Comparison of ENCODE assay signal across 9 cellular contexts in the genomic region with DNA sequence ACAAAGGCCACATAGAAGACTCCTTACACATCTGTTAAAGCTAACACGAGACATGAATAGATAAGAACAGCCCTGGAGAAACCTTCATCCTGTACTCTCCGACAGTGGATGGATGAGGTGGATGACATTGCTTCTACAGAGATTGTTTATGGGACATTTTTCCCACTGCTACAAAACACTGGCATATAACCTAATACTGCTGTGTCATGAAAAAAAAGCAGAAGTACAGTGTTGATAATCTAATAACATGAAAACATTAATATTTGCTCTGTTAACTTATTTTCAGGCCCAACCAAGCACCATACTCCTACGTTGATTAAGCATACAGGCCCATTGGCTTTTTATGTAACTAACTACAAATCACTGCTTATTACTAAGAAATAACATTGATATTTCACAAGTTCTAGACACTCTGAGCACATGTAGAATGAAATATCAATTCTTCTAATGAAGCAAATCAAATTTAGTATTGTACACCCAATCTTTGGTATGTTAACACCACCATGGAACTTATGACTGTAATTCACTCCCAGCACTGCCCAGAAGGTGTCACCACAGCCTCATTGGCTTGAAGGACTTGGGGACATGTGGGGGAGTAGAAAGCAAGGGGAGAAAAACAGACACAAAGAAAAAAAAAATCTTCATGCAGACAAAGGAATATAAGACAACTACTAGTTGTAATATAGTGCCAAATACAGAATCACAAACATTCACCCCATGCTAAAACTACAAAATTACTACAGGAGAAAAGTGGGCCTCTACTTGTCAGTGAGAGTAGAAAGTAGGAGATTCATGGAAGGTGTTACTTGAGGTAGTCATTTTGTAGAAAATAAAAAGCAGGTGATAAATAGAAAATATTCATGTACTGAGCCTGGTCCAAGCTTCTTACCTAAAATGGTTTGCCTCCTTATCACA.
A peak's percentile ranks its signal among the peaks of the same experiment; 100 is the strongest.
DNase-seq lines count a peak whose midpoint lies in the region; ATAC-seq and TF ChIP-seq lines count a peak whose summit lies in the region.
"Had no signal": no experiment of that assay in that cellular context is flagged by ENCODE, and none has a peak within 500 bp of the region (broad histone marks: within the 10 kb centered on the region; RNA-seq: fewer than 3 reads in every experiment).

No MANE protein-coding gene starts in this region.

- H3K27me3 ChIP-seq in neural progenitor cell: no peaks in the 10 kb centered on the region

- no peaks in the 10 kb centered on the region for H4K20me1 ChIP-seq in neural progenitor cell (ENCODE audit: low read depth)

- no peak overlapping the region for H3K27ac Mint-ChIP-seq in activated CD4-positive, alpha-beta memory T cell treated with anti-CD3 and anti-CD28 coated beads, Interleukin-2, amount 10 ng/mL, durations not matched to agents 7 days and 5 days
- H3K27ac Mint-ChIP-seq in neural progenitor cell: peak overlapping the region; percentile 57

- H3K9me3 Mint-ChIP-seq in activated CD4-positive, alpha-beta memory T cell treated with anti-CD3 and anti-CD28 coated beads, Interleukin-2, amount 10 ng/mL, durations not matched to agents 7 days and 5 days: no peaks in the 10 kb centered on the region
- H3K9me3 Mint-ChIP-seq in neural progenitor cell: no peaks in the 10 kb centered on the region

- H3K36me3 Mint-ChIP-seq in activated CD4-positive, alpha-beta memory T cell treated with anti-CD3 and anti-CD28 coated beads, Interleukin-2, amount 10 ng/mL, durations not matched to agents 7 days and 5 days (ENCODE audit: low read depth): no peaks in the 10 kb centered on the region
- peaks cover 4% of the 10 kb centered on the region for H3K36me3 Mint-ChIP-seq in neural progenitor cell

- H3K4me1 ChIP-seq in neural progenitor cell: peaks cover 8% of the 10 kb centered on the region

- no peak overlapping the region for H2AFZ ChIP-seq in neural progenitor cell (replicated peaks)

- H3K9ac ChIP-seq in neural progenitor cell: no peak overlapping the region

- H3K36me3 ChIP-seq in neural progenitor cell: no peaks in the 10 kb centered on the region

- peak overlapping the region; percentile 29 for H3K4me2 ChIP-seq in neural progenitor cell

- no peak overlapping the region for H3K4me3 Mint-ChIP-seq in activated CD4-positive, alpha-beta memory T cell treated with anti-CD3 and anti-CD28 coated beads, Interleukin-2, amount 10 ng/mL, durations not matched to agents 7 days and 5 days
- no peak overlapping the region for H3K4me3 Mint-ChIP-seq in neural progenitor cell

- peak; percentile 41 for DNase-seq in AG09319 (ENCODE audit: extremely low read depth, low read depth)
- peak; percentile 21 for DNase-seq in NCI-H226
- DNase-seq in activated CD4-positive, alpha-beta memory T cell treated with anti-CD3 and anti-CD28 coated beads, Interleukin-2, amount 10 ng/mL, durations not matched to agents 7 days and 5 days: peak; percentile 39
- DNase-seq in fibroblast of pulmonary artery (ENCODE audit: low read depth): peak; percentile 90
- peak; percentile 75 for DNase-seq in neural progenitor cell (ENCODE audit: low spot score)

- H3K27ac ChIP-seq in neural progenitor cell: no peak overlapping the region
- H3K27ac ChIP-seq: skin epidermis had no signal

- H3F3A ChIP-seq in neural progenitor cell (ENCODE audit: low read depth): peaks cover 10% of the 10 kb centered on the region

- POLR2A ChIA-PET in activated CD4-positive, alpha-beta memory T cell treated with anti-CD3 and anti-CD28 coated beads, Interleukin-2, amount 10 ng/mL, durations not matched to agents 7 days and 5 days (lab: Charles Lee): no interaction called here

- no peaks in the 10 kb centered on the region for H3K4me1 Mint-ChIP-seq in activated CD4-positive, alpha-beta memory T cell treated with anti-CD3 and anti-CD28 coated beads, Interleukin-2, amount 10 ng/mL, durations not matched to agents 7 days and 5 days
- H3K4me1 Mint-ChIP-seq in neural progenitor cell: peaks cover 25% of the 10 kb centered on the region

- ATAC-seq in GM18502 (IDR thresholded peaks at IDR 0.05; ENCODE audit: poor library complexity, unreplicated experiment): peak; percentile 83
- peak; percentile 77 for ATAC-seq in HG03139 (IDR thresholded peaks at IDR 0.05; ENCODE audit: unreplicated experiment)
- no peak for ATAC-seq in HG03025 (IDR thresholded peaks at IDR 0.05; ENCODE audit: low FRiP score, unreplicated experiment)

- H3K4me3 ChIP-seq in fibroblast of pulmonary artery (replicated peaks; ENCODE audit: low read depth, low read length): no peak overlapping the region
- H3K4me3 ChIP-seq in neural progenitor cell: no peak overlapping the region
- H3K4me3 ChIP-seq: skin epidermis had no signal

- no peaks in the 10 kb centered on the region for H3K9me3 ChIP-seq in neural progenitor cell (ENCODE audit: low read depth)

- no peaks in the 10 kb centered on the region for H3K27me3 Mint-ChIP-seq in activated CD4-positive, alpha-beta memory T cell treated with anti-CD3 and anti-CD28 coated beads, Interleukin-2, amount 10 ng/mL, durations not matched to agents 7 days and 5 days
- no peaks in the 10 kb centered on the region for H3K27me3 Mint-ChIP-seq in neural progenitor cell (ENCODE audit: insufficient read depth, low read depth)

- CTCF ChIA-PET in activated CD4-positive, alpha-beta memory T cell treated with anti-CD3 and anti-CD28 coated beads, Interleukin-2, amount 10 ng/mL, durations not matched to agents 7 days and 5 days (lab: Charles Lee): interaction anchor here (0.7 to 1.4 kb wide), 2 partner anchors 331 to 355 kb away, joined by 3 to 4 read pairs; no protein-coding TSS in a partner anchor

- no peaks in the 10 kb centered on the region for H3K79me2 ChIP-seq in neural progenitor cell (ENCODE audit: low read depth)

- TF ChIP-seq CTCF in AG09319 (IDR thresholded peaks at IDR 0.05; ENCODE audit: low read depth, low read length): peak; percentile 95
- peak; percentile 96 for TF ChIP-seq CTCF in fibroblast of pulmonary artery (IDR thresholded peaks at IDR 0.05; ENCODE audit: low read length, missing control alignments)
- TF ChIP-seq CTCF in neural progenitor cell (IDR thresholded peaks at IDR 0.05): peak; percentile 98

Comparison
In these comparisons a context has a peak if more than half of its experiments do, and no peak if none do; other contexts are left out.
1. DNase-seq: peak in every context shown above with its lines; median percentile 90 in fibroblast of pulmonary artery; 75 in neural progenitor cell; 41 in AG09319; 39 in activated CD4-positive, alpha-beta memory T cell treated with anti-CD3 and anti-CD28 coated beads, Interleukin-2, amount 10 ng/mL, durations not matched to agents 7 days and 5 days; 21 in NCI-H226.